In the genomic region with DNA sequence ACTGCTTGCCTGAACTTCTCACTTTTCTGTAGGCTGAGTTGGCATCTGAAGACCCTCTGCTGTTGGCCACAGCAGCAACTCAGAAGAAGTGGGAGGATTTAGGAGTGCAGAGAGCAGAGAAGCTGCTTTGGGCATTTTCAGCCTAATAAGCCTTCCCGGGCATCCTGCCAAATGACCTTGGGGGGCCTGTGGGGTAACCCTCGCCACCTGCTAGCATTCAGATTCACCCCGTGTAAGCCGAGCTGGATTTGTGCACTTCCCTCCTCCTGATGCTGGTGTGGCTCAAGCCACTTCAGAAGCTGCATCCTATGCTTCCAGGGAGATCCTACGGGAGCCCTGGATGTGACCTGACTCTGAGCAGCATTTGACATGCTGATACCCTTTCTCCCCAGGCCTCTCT, we compare ENCODE assay signal across 25 cellular contexts.
DNase-seq lines count a peak whose midpoint lies in the region; ATAC-seq and TF ChIP-seq lines count a peak whose summit lies in the region.
"Had no signal": no experiment of that assay in that cellular context is flagged by ENCODE, and none has a peak within 500 bp of the region (broad histone marks: within the 10 kb centered on the region; RNA-seq: fewer than 3 reads in every experiment).

No MANE protein-coding gene starts in this region.

- H3K36me3 ChIP-seq in WERI-Rb-1: no peaks in the 10 kb centered on the region
- no peaks in the 10 kb centered on the region for H3K36me3 ChIP-seq in right lobe of liver
- H3K36me3 ChIP-seq: BLaER1 treated with 17β-estradiol and CSF1 and Interleukin-3, amounts not matched to agents 10 nM and 100 nM; Peyer's patch; tibial nerve had no signal

- TF ChIP-seq CTCF in WERI-Rb-1 (IDR thresholded peaks at IDR 0.05; ENCODE audit: low read depth, low read length): no peak
- TF ChIP-seq CTCF in right lobe of liver (IDR thresholded peaks at IDR 0.05): no peak

- ATAC-seq in right lobe of liver: no peak
- no peak for ATAC-seq in GM21528 (IDR thresholded peaks at IDR 0.05; ENCODE audit: low FRiP score, unreplicated experiment)
- ATAC-seq in HG03460 (IDR thresholded peaks at IDR 0.05; ENCODE audit: unreplicated experiment): no peak
- ATAC-seq: activated naive CD8-positive, alpha-beta T cell treated with anti-CD3 and anti-CD28 coated beads, Interleukin-2, amount 50 U/mL, for 24 hours; body of pancreas; effector memory CD8-positive, alpha-beta T cell; left lobe of liver; psoas muscle had no signal

- no peaks in the 10 kb centered on the region for H3K9me3 ChIP-seq in WERI-Rb-1 (ENCODE audit: severe bottlenecking)
- no peaks in the 10 kb centered on the region for H3K9me3 ChIP-seq in right lobe of liver
- H3K9me3 ChIP-seq: BLaER1 treated with 17β-estradiol and CSF1 and Interleukin-3, amounts not matched to agents 10 nM and 100 nM; body of pancreas; Peyer's patch; psoas muscle; tibial nerve had no signal

- no peak overlapping the region for H3K4me3 ChIP-seq in WERI-Rb-1 (ENCODE audit: low read depth, low read length)
- no peak overlapping the region for H3K4me3 ChIP-seq in right lobe of liver
- H3K4me3 ChIP-seq: BLaER1 treated with 17β-estradiol and CSF1 and Interleukin-3, amounts not matched to agents 10 nM and 100 nM; body of pancreas; Peyer's patch; psoas muscle; tibial nerve had no signal

- intact Hi-C loops in right lobe of liver (cut with DNase I): no loop called here

- DNase-seq in DMS 273 treated with DMSO at 0.1 percent for 48 hours (lab: John Stamatoyannopoulos, UW) (peak; percentile 8), NCI-H1092 (lab: John Stamatoyannopoulos, UW) (peak; percentile 58), NCI-H2171 treated with DMSO at 0.1 percent for 48 hours (lab: John Stamatoyannopoulos, UW) (peak; percentile 91), WERI-Rb-1 (peak; percentile 97), right lobe of liver (no peak)
- DNase-seq in stimulated activated naive CD4-positive, alpha-beta T cell treated with Interleukin-2 at 50 U/mL for 16 hours (lab: John Stamatoyannopoulos, UW): no peak
- DNase-seq: activated CD4-positive, alpha-beta T cell treated with anti-CD3 and anti-CD28 coated beads for 48 hours; activated gamma-delta T cell treated with Interleukin-2 at 50 U/mL for 16 hours; activated naive CD8-positive, alpha-beta T cell treated with anti-CD3 and anti-CD28 coated beads, Interleukin-2, amount 50 U/mL, for 24 hours; activated T-cell treated with anti-CD3 and anti-CD28 coated beads, Interleukin-2, amount 50 U/mL, for 24 hours; body of pancreas; effector memory CD8-positive, alpha-beta T cell; hippocampal formation; immature natural killer cell; Karpas-422; naive B cell; Peyer's patch; psoas muscle; stimulated activated CD8-positive, alpha-beta memory T cell treated with anti-CD3 and anti-CD28 coated beads, Interleukin-4, amount 100 ng/mL, for 48 hours had no signal

- WGBS in right lobe of liver (ENCODE audit: insufficient coverage, low coverage, low lambda C conversion rate, missing lambda C conversion rate): no CpG with 5 or more reads among the region's 5 CpGs

- H3K27me3 ChIP-seq in WERI-Rb-1 (ENCODE audit: insufficient read depth, low read depth, severe bottlenecking): no peaks in the 10 kb centered on the region
- H3K27me3 ChIP-seq in right lobe of liver: no peaks in the 10 kb centered on the region
- H3K27me3 ChIP-seq: BLaER1 treated with 17β-estradiol and CSF1 and Interleukin-3, amounts not matched to agents 10 nM and 100 nM; body of pancreas; Peyer's patch had no signal

- H3K4me1 ChIP-seq in right lobe of liver: no peaks in the 10 kb centered on the region
- H3K4me1 ChIP-seq: Peyer's patch, psoas muscle, tibial nerve had no signal

- TF ChIP-seq POLR2A in right lobe of liver (IDR thresholded peaks at IDR 0.05): no peak

- peak overlapping the region; percentile 36 for H3K27ac ChIP-seq in WERI-Rb-1
- H3K27ac ChIP-seq in right lobe of liver: no peak overlapping the region
- H3K27ac ChIP-seq: BLaER1 treated with 17β-estradiol and CSF1 and Interleukin-3, amounts not matched to agents 10 nM and 100 nM; body of pancreas; HL-60; Peyer's patch; psoas muscle; tibial nerve had no signal

Comparison
In these comparisons a context has a peak if more than half of its experiments do, and no peak if none do; other contexts are left out.
1. DNase-seq: peak in DMS 273 treated with DMSO at 0.1 percent for 48 hours (single experiment), NCI-H1092 (single experiment), NCI-H2171 treated with DMSO at 0.1 percent for 48 hours (single experiment) and WERI-Rb-1 (single experiment); none in right lobe of liver (0 of 3) and stimulated activated naive CD4-positive, alpha-beta T cell treated with Interleukin-2 at 50 U/mL for 16 hours (single experiment).